In genomic region chr5:442335-443238, GRCh38 we compare ENCODE assay signal across 1 cellular context.
A peak's percentile ranks its signal among the peaks of the same experiment; 100 is the strongest.
TF ChIP-seq lines count a peak whose summit lies in the region.

Gene EXOC3, plus strand, starts transcription at chr5:443176. Its CDS starts 3,030 bp downstream, at chr5:446206.

TF ChIP-seq in WTC11, 78 proteins besides CTCF, POLR2A, EP300 and RAD21 (continued from another document and continues in another):
- peak; percentile 78 for TF ChIP-seq ARID4B (CRISPR knock-in tag; IDR thresholded peaks at IDR 0.05; ENCODE audit: borderline replicate concordance)
- TF ChIP-seq FOXJ3 (CRISPR knock-in tag; IDR thresholded peaks at IDR 0.05; ENCODE audit: borderline replicate concordance), result no peak
- no peak for TF ChIP-seq ZNF532 (CRISPR knock-in tag; IDR thresholded peaks at IDR 0.05; ENCODE audit: borderline replicate concordance)
- TF ChIP-seq ATF2 (CRISPR knock-in tag; IDR thresholded peaks at IDR 0.05; ENCODE audit: borderline replicate concordance, low read depth), result no peak
- TF ChIP-seq IRF1 (CRISPR knock-in tag; IDR thresholded peaks at IDR 0.05), result no peak
- peak; percentile 61; the same call in 1 of the 2 replicates for TF ChIP-seq ZBTB43 (CRISPR knock-in tag; IDR thresholded peaks at IDR 0.05)
- no peak for TF ChIP-seq PRDM15 (CRISPR knock-in tag; IDR thresholded peaks at IDR 0.05)
- no peak for TF ChIP-seq EMX1 (CRISPR knock-in tag; IDR thresholded peaks at IDR 0.05)
- no peak for TF ChIP-seq NFYB (CRISPR knock-in tag; conservative IDR thresholded peaks at IDR 0.05; ENCODE audit: low read depth)
- 0 out of 2 replicates have a peak, but pooled peaks have one; percentile 63 for TF ChIP-seq TEAD4 (CRISPR knock-in tag; IDR thresholded peaks at IDR 0.05)
- no peak for TF ChIP-seq E2F1 (CRISPR knock-in tag; IDR thresholded peaks at IDR 0.05)
- TF ChIP-seq ZNF425 (CRISPR knock-in tag; conservative IDR thresholded peaks at IDR 0.05), result no peak
- TF ChIP-seq ZNF396 (CRISPR knock-in tag; IDR thresholded peaks at IDR 0.05; ENCODE audit: borderline replicate concordance), result no peak
- no peak for TF ChIP-seq ZNF121 (CRISPR knock-in tag; IDR thresholded peaks at IDR 0.05)
- no peak for TF ChIP-seq CDX4 (CRISPR knock-in tag; IDR thresholded peaks at IDR 0.05; ENCODE audit: borderline replicate concordance)
- no peak for TF ChIP-seq MXD4 (CRISPR knock-in tag; IDR thresholded peaks at IDR 0.05; ENCODE audit: borderline replicate concordance)
- TF ChIP-seq E2F4 (CRISPR knock-in tag; IDR thresholded peaks at IDR 0.05; ENCODE audit: borderline replicate concordance, low read depth), result no peak; the same call in 1 of the 2 replicates
- TF ChIP-seq MYBL2 (CRISPR knock-in tag; IDR thresholded peaks at IDR 0.05), result no peak; the same call in 1 of the 2 replicates
- TF ChIP-seq FOXP4 (CRISPR knock-in tag; IDR thresholded peaks at IDR 0.05), result peak; percentile 30; the same call in 1 of the 2 replicates
- TF ChIP-seq ESRRA (CRISPR knock-in tag; IDR thresholded peaks at IDR 0.05; ENCODE audit: borderline replicate concordance), result no peak
- TF ChIP-seq TEAD1 (CRISPR knock-in tag; IDR thresholded peaks at IDR 0.05), result peak; percentile 82
